In the genomic region with DNA sequence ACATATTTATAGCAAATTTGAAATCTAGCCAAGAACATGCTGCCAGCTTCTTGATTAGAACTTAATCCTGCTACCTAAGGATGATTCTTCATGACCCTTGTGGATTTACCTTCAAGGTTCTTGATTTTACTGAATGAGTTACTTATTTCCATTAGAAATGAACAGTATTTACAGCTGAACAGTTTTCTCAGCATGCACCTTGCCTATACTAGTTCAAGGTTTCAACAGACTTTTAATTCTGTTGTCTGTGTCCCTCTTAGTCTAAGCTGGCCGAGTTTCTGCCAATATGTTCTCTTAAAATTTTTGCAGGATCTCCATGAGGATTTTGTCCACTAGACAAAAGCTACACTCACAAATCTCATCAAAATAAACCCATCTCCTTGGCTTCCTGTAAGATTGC, we compare ENCODE assay signal across 28 cellular contexts.
"Had no signal": no experiment of that assay in that cellular context is flagged by ENCODE, and none has a peak within 500 bp of the region (broad histone marks: within the 10 kb centered on the region; RNA-seq: fewer than 3 reads in every experiment).

No MANE protein-coding gene starts in this region.

- H3K27ac Mint-ChIP-seq: mesothelial cell of epicardium; naive B cell; natural killer cell; stimulated activated naive B cell treated with anti-CD40 and anti-IgM and Interleukin-4, amounts not matched to agents 10 μg/mL and 1 μg/mL and 100 μg/mL, for 72 hours had no signal

- H3K4me1 ChIP-seq: left ventricle myocardium inferior, pancreas, prostate gland, stomach, testis, transverse colon, upper lobe of left lung, vagina had no signal

- H3K4me3 ChIP-seq: left ventricle myocardium inferior, lung, pancreas, prostate gland, skin epidermis, stomach, testis, thyroid gland, transverse colon, upper lobe of left lung, vagina had no signal

- DNase-seq: hippocampal formation; left cardiac atrium; left ventricle myocardium inferior; mesendoderm; naive B cell; natural killer cell; nucleus accumbens; pancreas; retina; right cardiac atrium; stimulated activated CD4-positive, alpha-beta T cell treated with anti-CD3 and anti-CD28 coated beads, Interleukin-12 subunit alpha, Interleukin-12 subunit beta, amount 100 ng/mL, for 4 hours; stimulated activated CD4-positive, alpha-beta T cell treated with anti-CD3 and anti-CD28 coated beads, Interleukin-15, amount 100 ng/mL, for 24 hours; stimulated activated CD4-positive, alpha-beta T cell treated with anti-CD3 and anti-CD28 coated beads, Interleukin-2, amount 100 ng/mL, for 24 hours; stimulated activated CD4-positive, alpha-beta T cell treated with anti-CD3 and anti-CD28 coated beads, Interleukin-4, amount 100 ng/mL, for 1 hour; stimulated activated naive B cell treated with anti-CD40 and anti-IgM and Interleukin-4, amounts not matched to agents 10 μg/mL and 1 μg/mL and 100 μg/mL, for 72 hours; stimulated activated naive CD8-positive, alpha-beta T cell treated with anti-CD3 and anti-CD28 coated beads, Interleukin-15, Interleukin-2, amounts not matched to agents 100 U/mL and 50 U/mL, for 24 hours; stomach; testis; transverse colon; upper lobe of left lung had no signal

- H3K9me3 Mint-ChIP-seq: mesothelial cell of epicardium; naive B cell; natural killer cell; stimulated activated naive B cell treated with anti-CD40 and anti-IgM and Interleukin-4, amounts not matched to agents 10 μg/mL and 1 μg/mL and 100 μg/mL, for 72 hours had no signal

- H3K4me1 Mint-ChIP-seq: natural killer cell; stimulated activated naive B cell treated with anti-CD40 and anti-IgM and Interleukin-4, amounts not matched to agents 10 μg/mL and 1 μg/mL and 100 μg/mL, for 72 hours had no signal

- FAIRE-seq: keratinocyte, pancreas had no signal

- H3K27ac ChIP-seq: left ventricle myocardium inferior, pancreas, prostate gland, skin epidermis, stomach, testis, thyroid gland, transverse colon, upper lobe of left lung, vagina had no signal

- H3K9me3 ChIP-seq: left ventricle myocardium inferior, pancreas, prostate gland, stomach, testis, thyroid gland, transverse colon, upper lobe of left lung, vagina had no signal

- H3K27me3 ChIP-seq: pancreas, stomach, testis, thyroid gland, transverse colon, upper lobe of left lung, vagina had no signal

- ATAC-seq: left cardiac atrium; natural killer cell; pancreas; right cardiac atrium; sciatic nerve; stimulated activated naive B cell treated with anti-CD40 and anti-IgM and Interleukin-4, amounts not matched to agents 10 μg/mL and 1 μg/mL and 100 μg/mL, for 72 hours; stimulated activated naive CD8-positive, alpha-beta T cell treated with anti-CD3 and anti-CD28 coated beads, Interleukin-15, Interleukin-2, amounts not matched to agents 100 U/mL and 50 U/mL, for 24 hours had no signal

- H3K36me3 Mint-ChIP-seq: mesothelial cell of epicardium; naive B cell; natural killer cell; stimulated activated naive B cell treated with anti-CD40 and anti-IgM and Interleukin-4, amounts not matched to agents 10 μg/mL and 1 μg/mL and 100 μg/mL, for 72 hours had no signal

- H3K4me3 Mint-ChIP-seq: mesothelial cell of epicardium; naive B cell; natural killer cell; stimulated activated naive B cell treated with anti-CD40 and anti-IgM and Interleukin-4, amounts not matched to agents 10 μg/mL and 1 μg/mL and 100 μg/mL, for 72 hours had no signal

- H3K36me3 ChIP-seq: left ventricle myocardium inferior, pancreas, prostate gland, stomach, thyroid gland, transverse colon, upper lobe of left lung, vagina had no signal
